Comparison of ENCODE assay signal across 16 cellular contexts in genomic region chr1:30378023-30378596, GRCh38.
A peak's percentile ranks its signal among the peaks of the same experiment; 100 is the strongest.
DNase-seq lines count a peak whose midpoint lies in the region; ATAC-seq and TF ChIP-seq lines count a peak whose summit lies in the region.
"Had no signal": no experiment of that assay in that cellular context is flagged by ENCODE, and none has a peak within 500 bp of the region (broad histone marks: within the 10 kb centered on the region; RNA-seq: fewer than 3 reads in every experiment).

No MANE protein-coding gene starts in this region.

- DNase-seq in activated CD8-positive, alpha-beta memory T cell treated with anti-CD3 and anti-CD28 coated beads, Interleukin-2, amount 50 U/mL, for 48 hours, result peak; percentile 26
- no peak for DNase-seq in activated CD8-positive, alpha-beta memory T cell treated with anti-CD3 and anti-CD28 coated beads, Interleukin-2, amount 50 U/mL, for 4 hours
- DNase-seq in SJCRH30, result no peak
- no peak for DNase-seq in neural progenitor cell (ENCODE audit: low spot score)
- DNase-seq in type B pancreatic cell (ENCODE audit: extremely low spot score, unreplicated experiment), result peak; percentile 48
- DNase-seq in aorta, result no peak
- DNase-seq in islet precursor cell, result no peak
- DNase-seq in substantia nigra (lab: John Stamatoyannopoulos, UW), result no peak
- DNase-seq: 8988T; CD4-positive, alpha-beta memory T cell; HCEC 1CT; NCI-H1417 treated with DMSO at 0.1 percent for 48 hours; NCI-H187 treated with DMSO at 0.1 percent for 48 hours; OCI-M1 had no signal

- H3K27me3 ChIP-seq in SJCRH30, result no peaks in the 10 kb centered on the region
- no peaks in the 10 kb centered on the region for H3K27me3 ChIP-seq in neural progenitor cell
- no peaks in the 10 kb centered on the region for H3K27me3 ChIP-seq in aorta (ENCODE audit: control insufficient read depth in 1 of 2, insufficient read depth in 2 of 2, low read length in 1 of 2)

- no peaks in the 10 kb centered on the region for H4K20me1 ChIP-seq in neural progenitor cell (ENCODE audit: low read depth)

- ATAC-seq in aorta (ENCODE audit: low FRiP score), result no peak

- H3K4me3 Mint-ChIP-seq in neural progenitor cell (no peak overlapping the region), type B pancreatic cell (no peak overlapping the region)
- H3K4me3 Mint-ChIP-seq: B cell; CD4-positive, alpha-beta memory T cell had no signal

- peak overlapping the region; percentile 22 for H3K4me2 ChIP-seq in neural progenitor cell

- H3F3A ChIP-seq in neural progenitor cell (ENCODE audit: low read depth), result peaks cover 7% of the 10 kb centered on the region

- no peak overlapping the region for H3K9ac ChIP-seq in neural progenitor cell
- H3K9ac ChIP-seq: GM23248 had no signal

- H3K36me3 ChIP-seq in SJCRH30 (no peaks in the 10 kb centered on the region), neural progenitor cell (no peaks in the 10 kb centered on the region), aorta (ENCODE audit: control insufficient read depth in 1 of 2, insufficient read depth in 2 of 2, low read length in 1 of 2) (no peaks in the 10 kb centered on the region)

- H2AFZ ChIP-seq in neural progenitor cell (replicated peaks), result no peak overlapping the region
- H2AFZ ChIP-seq: GM23248 had no signal

- intact Hi-C loops in aorta (cut with DNase I), result no loop called here

- peaks cover 9% of the 10 kb centered on the region for H3K4me1 Mint-ChIP-seq in neural progenitor cell
- peaks cover 39% of the 10 kb centered on the region for H3K4me1 Mint-ChIP-seq in type B pancreatic cell (ENCODE audit: unreplicated experiment)

- H3K4me1 ChIP-seq in SJCRH30 (peaks cover 28% of the 10 kb centered on the region), neural progenitor cell (peaks cover 20% of the 10 kb centered on the region), aorta (ENCODE audit: control insufficient read depth in 1 of 2, insufficient read depth in 2 of 2, low read length in 2 of 2) (no peaks in the 10 kb centered on the region)

- H3K27ac Mint-ChIP-seq in neural progenitor cell (no peak overlapping the region), type B pancreatic cell (no peak overlapping the region)
- H3K27ac Mint-ChIP-seq: B cell; CD4-positive, alpha-beta memory T cell had no signal

- H3K9me3 Mint-ChIP-seq in neural progenitor cell (no peaks in the 10 kb centered on the region), type B pancreatic cell (no peaks in the 10 kb centered on the region)
- H3K9me3 Mint-ChIP-seq: CD4-positive, alpha-beta memory T cell had no signal

- whole genome bisulfite sequencing in aorta, 2 donors, result 59 to 67% methylated on average over 8 to 10 of the region's 10 CpGs

- H3K9me3 ChIP-seq in SJCRH30 (replicated peaks) (no peaks in the 10 kb centered on the region), neural progenitor cell (ENCODE audit: low read depth) (no peaks in the 10 kb centered on the region), aorta (ENCODE audit: control insufficient read depth, low read length) (no peaks in the 10 kb centered on the region)

- peaks cover 9% of the 10 kb centered on the region for H3K27me3 Mint-ChIP-seq in neural progenitor cell (ENCODE audit: insufficient read depth, low read depth)
- peaks cover 7% of the 10 kb centered on the region for H3K27me3 Mint-ChIP-seq in type B pancreatic cell

- H3K27ac ChIP-seq in SJCRH30 (peak overlapping the region; percentile 50), neural progenitor cell (no peak overlapping the region), aorta (ENCODE audit: low read depth in 1 of 2, low read length in 2 of 2) (no peak overlapping the region), substantia nigra (ENCODE audit: low read depth, low read length, poor library complexity, severe bottlenecking) (no peak overlapping the region)
- H3K27ac ChIP-seq: GM23248 had no signal

- H3K79me2 ChIP-seq in neural progenitor cell (ENCODE audit: low read depth), result no peaks in the 10 kb centered on the region

- H3K4me3 ChIP-seq in SJCRH30, result no peak overlapping the region
- H3K4me3 ChIP-seq in neural progenitor cell, result no peak overlapping the region
- H3K4me3 ChIP-seq in aorta (ENCODE audit: low read length in 2 of 2), result no peak overlapping the region
- H3K4me3 ChIP-seq: GM23248 had no signal

- TF ChIP-seq CTCF in neural progenitor cell (IDR thresholded peaks at IDR 0.05), result no peak
- no peak for TF ChIP-seq CTCF in type B pancreatic cell (conservative IDR thresholded peaks at IDR 0.05)

- no peaks in the 10 kb centered on the region for H3K36me3 Mint-ChIP-seq in neural progenitor cell
- no peaks in the 10 kb centered on the region for H3K36me3 Mint-ChIP-seq in type B pancreatic cell
- H3K36me3 Mint-ChIP-seq: CD4-positive, alpha-beta memory T cell had no signal

Comparison
In these comparisons a context has a peak if more than half of its experiments do, and no peak if none do; other contexts are left out.
1. DNase-seq: peak in activated CD8-positive, alpha-beta memory T cell treated with anti-CD3 and anti-CD28 coated beads, Interleukin-2, amount 50 U/mL, for 48 hours (single experiment) and type B pancreatic cell (single experiment); none in activated CD8-positive, alpha-beta memory T cell treated with anti-CD3 and anti-CD28 coated beads, Interleukin-2, amount 50 U/mL, for 4 hours (single experiment), SJCRH30 (0 of 2), neural progenitor cell (single experiment), aorta (0 of 2), islet precursor cell (single experiment) and substantia nigra (0 of 49).